1 cellular context compared by ENCODE assay signal in genomic region chr15:89812126-89812846, GRCh38.
A peak's percentile ranks its signal among the peaks of the same experiment; 100 is the strongest.
TF ChIP-seq lines count a peak whose summit lies in the region.

No MANE protein-coding gene starts in this region.

TF ChIP-seq in HepG2, 621 proteins besides CTCF, POLR2A, EP300 and RAD21 (continued from another document and continues in another):
- TF ChIP-seq, protein P1, sequence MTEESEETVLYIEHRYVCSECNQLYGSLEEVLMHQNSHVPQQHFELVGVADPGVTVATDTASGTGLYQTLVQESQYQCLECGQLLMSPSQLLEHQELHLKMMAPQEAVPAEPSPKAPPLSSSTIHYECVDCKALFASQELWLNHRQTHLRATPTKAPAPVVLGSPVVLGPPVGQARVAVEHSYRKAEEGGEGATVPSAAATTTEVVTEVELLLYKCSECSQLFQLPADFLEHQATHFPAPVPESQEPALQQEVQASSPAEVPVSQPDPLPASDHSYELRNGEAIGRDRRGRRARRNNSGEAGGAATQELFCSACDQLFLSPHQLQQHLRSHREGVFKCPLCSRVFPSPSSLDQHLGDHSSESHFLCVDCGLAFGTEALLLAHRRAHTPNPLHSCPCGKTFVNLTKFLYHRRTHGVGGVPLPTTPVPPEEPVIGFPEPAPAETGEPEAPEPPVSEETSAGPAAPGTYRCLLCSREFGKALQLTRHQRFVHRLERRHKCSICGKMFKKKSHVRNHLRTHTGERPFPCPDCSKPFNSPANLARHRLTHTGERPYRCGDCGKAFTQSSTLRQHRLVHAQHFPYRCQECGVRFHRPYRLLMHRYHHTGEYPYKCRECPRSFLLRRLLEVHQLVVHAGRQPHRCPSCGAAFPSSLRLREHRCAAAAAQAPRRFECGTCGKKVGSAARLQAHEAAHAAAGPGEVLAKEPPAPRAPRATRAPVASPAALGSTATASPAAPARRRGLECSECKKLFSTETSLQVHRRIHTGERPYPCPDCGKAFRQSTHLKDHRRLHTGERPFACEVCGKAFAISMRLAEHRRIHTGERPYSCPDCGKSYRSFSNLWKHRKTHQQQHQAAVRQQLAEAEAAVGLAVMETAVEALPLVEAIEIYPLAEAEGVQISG (CRISPR knock-in tag; IDR thresholded peaks at IDR 0.05) = 0 out of 2 replicates have a peak, but pooled peaks have one; percentile 30
- TF ChIP-seq TMF1 (CRISPR knock-in tag; IDR thresholded peaks at IDR 0.05; ENCODE audit: low read depth) (no peak), PATZ1 (CRISPR knock-in tag; IDR thresholded peaks at IDR 0.05) (peak; percentile 10; the same call in 1 of the 2 replicates), CEBPG (CRISPR knock-in tag; IDR thresholded peaks at IDR 0.05) (no peak), DMTF1 (CRISPR knock-in tag; IDR thresholded peaks at IDR 0.05) (no peak), ZFP62 (CRISPR knock-in tag; IDR thresholded peaks at IDR 0.05) (no peak), ZNF142 (CRISPR knock-in tag; IDR thresholded peaks at IDR 0.05) (no peak), CCDC6 (CRISPR knock-in tag; IDR thresholded peaks at IDR 0.05) (peak; percentile 36; the same call in 1 of the 2 replicates), ZBTB10 (CRISPR knock-in tag; IDR thresholded peaks at IDR 0.05; ENCODE audit: borderline replicate concordance) (no peak), YY1 (IDR thresholded peaks at IDR 0.05; ENCODE audit: insufficient read depth, insufficient replicate concordance, low read depth, low read length) (peak; percentile 18), ZKSCAN1 (IDR thresholded peaks at IDR 0.05; ENCODE audit: low read length) (peak; percentile 92), ZNF589 (CRISPR knock-in tag; conservative IDR thresholded peaks at IDR 0.05) (no peak), ZNF777 (CRISPR knock-in tag; IDR thresholded peaks at IDR 0.05) (peak; percentile 41; the same call in 1 of the 2 replicates), FOXO1 (CRISPR knock-in tag; IDR thresholded peaks at IDR 0.05) (no peak; the same call in 1 of the 2 replicates), EED (CRISPR knock-in tag; IDR thresholded peaks at IDR 0.05) (no peak), POLR2AphosphoS2 (IDR thresholded peaks at IDR 0.05; ENCODE audit: low read depth, low read length) (no peak), HDAC1 (CRISPR knock-in tag; IDR thresholded peaks at IDR 0.05) (peak; percentile 74), BHLHE40 (IDR thresholded peaks at IDR 0.05; ENCODE audit: low read length) (no peak), ZNF17 (CRISPR knock-in tag; IDR thresholded peaks at IDR 0.05) (no peak), ZNF674 (CRISPR knock-in tag; IDR thresholded peaks at IDR 0.05; ENCODE audit: low read depth) (no peak), ZNF772 (CRISPR knock-in tag; IDR thresholded peaks at IDR 0.05) (no peak), ZNF138 (CRISPR knock-in tag; IDR thresholded peaks at IDR 0.05; ENCODE audit: low read depth) (no peak), RXRB (CRISPR knock-in tag; IDR thresholded peaks at IDR 0.05; ENCODE audit: borderline replicate concordance) (peak; percentile 53; the same call in 1 of the 2 replicates), ZBTB39 (CRISPR knock-in tag; IDR thresholded peaks at IDR 0.05) (no peak), ZNF317 (CRISPR knock-in tag; IDR thresholded peaks at IDR 0.05) (no peak), ZSCAN9 (CRISPR knock-in tag; IDR thresholded peaks at IDR 0.05; ENCODE audit: borderline replicate concordance) (no peak), CEBPB (IDR thresholded peaks at IDR 0.05; ENCODE audit: borderline replicate concordance, low read depth, low read length) (no peak), LBX2 (CRISPR knock-in tag; IDR thresholded peaks at IDR 0.05; ENCODE audit: borderline replicate concordance) (no peak)
- TF ChIP-seq, protein P2, sequence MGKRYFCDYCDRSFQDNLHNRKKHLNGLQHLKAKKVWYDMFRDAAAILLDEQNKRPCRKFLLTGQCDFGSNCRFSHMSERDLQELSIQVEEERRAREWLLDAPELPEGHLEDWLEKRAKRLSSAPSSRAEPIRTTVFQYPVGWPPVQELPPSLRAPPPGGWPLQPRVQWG (CRISPR knock-in tag; IDR thresholded peaks at IDR 0.05; ENCODE audit: borderline replicate concordance, low read depth) = no peak
- TF ChIP-seq, protein P3, sequence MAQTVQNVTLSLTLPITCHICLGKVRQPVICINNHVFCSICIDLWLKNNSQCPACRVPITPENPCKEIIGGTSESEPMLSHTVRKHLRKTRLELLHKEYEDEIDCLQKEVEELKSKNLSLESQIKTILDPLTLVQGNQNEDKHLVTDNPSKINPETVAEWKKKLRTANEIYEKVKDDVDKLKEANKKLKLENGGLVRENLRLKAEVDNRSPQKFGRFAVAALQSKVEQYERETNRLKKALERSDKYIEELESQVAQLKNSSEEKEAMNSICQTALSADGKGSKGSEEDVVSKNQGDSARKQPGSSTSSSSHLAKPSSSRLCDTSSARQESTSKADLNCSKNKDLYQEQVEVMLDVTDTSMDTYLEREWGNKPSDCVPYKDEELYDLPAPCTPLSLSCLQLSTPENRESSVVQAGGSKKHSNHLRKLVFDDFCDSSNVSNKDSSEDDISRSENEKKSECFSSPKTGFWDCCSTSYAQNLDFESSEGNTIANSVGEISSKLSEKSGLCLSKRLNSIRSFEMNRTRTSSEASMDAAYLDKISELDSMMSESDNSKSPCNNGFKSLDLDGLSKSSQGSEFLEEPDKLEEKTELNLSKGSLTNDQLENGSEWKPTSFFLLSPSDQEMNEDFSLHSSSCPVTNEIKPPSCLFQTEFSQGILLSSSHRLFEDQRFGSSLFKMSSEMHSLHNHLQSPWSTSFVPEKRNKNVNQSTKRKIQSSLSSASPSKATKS (CRISPR knock-in tag; IDR thresholded peaks at IDR 0.05) = no peak
- TF ChIP-seq, protein P4, sequence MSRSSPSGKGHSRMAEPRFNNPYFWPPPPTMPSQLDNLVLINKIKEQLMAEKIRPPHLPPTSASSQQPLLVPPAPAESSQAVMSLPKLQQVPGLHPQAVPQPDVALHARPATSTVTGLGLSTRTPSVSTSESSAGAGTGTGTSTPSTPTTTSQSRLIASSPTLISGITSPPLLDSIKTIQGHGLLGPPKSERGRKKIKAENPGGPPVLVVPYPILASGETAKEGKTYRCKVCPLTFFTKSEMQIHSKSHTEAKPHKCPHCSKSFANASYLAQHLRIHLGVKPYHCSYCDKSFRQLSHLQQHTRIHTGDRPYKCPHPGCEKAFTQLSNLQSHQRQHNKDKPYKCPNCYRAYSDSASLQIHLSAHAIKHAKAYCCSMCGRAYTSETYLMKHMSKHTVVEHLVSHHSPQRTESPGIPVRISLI (CRISPR knock-in tag; IDR thresholded peaks at IDR 0.05; ENCODE audit: borderline replicate concordance) = no peak
- TF ChIP-seq, protein P5, sequence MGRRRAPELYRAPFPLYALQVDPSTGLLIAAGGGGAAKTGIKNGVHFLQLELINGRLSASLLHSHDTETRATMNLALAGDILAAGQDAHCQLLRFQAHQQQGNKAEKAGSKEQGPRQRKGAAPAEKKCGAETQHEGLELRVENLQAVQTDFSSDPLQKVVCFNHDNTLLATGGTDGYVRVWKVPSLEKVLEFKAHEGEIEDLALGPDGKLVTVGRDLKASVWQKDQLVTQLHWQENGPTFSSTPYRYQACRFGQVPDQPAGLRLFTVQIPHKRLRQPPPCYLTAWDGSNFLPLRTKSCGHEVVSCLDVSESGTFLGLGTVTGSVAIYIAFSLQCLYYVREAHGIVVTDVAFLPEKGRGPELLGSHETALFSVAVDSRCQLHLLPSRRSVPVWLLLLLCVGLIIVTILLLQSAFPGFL (CRISPR knock-in tag; IDR thresholded peaks at IDR 0.05) = no peak
